In the genomic region with DNA sequence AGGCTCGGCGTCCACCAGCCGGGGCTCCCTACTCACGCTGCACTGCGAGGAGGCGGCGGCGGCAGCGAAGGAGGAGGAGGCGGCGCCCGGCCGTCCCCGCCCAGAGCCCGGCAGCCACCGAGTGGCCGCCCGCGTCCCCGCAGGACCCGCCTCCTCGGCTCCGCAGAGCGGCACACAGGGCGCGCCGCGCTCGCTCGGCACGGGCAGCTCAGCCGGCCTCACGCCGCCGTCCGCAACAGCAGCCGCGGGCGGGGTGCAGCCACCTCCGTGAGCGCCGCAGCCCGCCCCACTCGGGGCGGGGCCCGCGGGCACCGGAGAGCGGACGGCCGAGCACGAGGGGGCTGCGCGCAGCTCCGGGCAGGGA, we compare ENCODE assay signal across 8 cellular contexts. TPM values are rescaled to one million over a fixed set of nuclear protein-coding genes. Genes with fewer than 3 reads are reported as not detected.
DNase-seq lines count a peak whose midpoint lies in the region; ATAC-seq, FAIRE-seq and TF ChIP-seq lines count a peak whose summit lies in the region.

A gene (minus strand): TSS at position 46 of the 364 bp plus-strand sequence. CDS start 52,952 bp downstream, outside the sequence.

- H3K4me1 Mint-ChIP-seq in activated naive CD8-positive, alpha-beta T cell (ENCODE audit: low read depth), result peaks cover 44% of the 10 kb centered on the region
- H3K4me1 Mint-ChIP-seq in glutamatergic neuron (ENCODE audit: low read depth, unreplicated experiment), result peaks cover 13% of the 10 kb centered on the region

- H3K27me3 ChIP-seq in H7 (ENCODE audit: control insufficient read depth, insufficient read depth, low read length) (peaks cover 33% of the 10 kb centered on the region), MG63 (no peaks in the 10 kb centered on the region), pancreas (no peaks in the 10 kb centered on the region), tibial artery (no peaks in the 10 kb centered on the region)

- peak within 1 kb of the TSS; percentile 92 for H3K4me3 Mint-ChIP-seq in activated naive CD8-positive, alpha-beta T cell
- peak within 1 kb of the TSS; percentile 99 for H3K4me3 Mint-ChIP-seq in glutamatergic neuron (ENCODE audit: unreplicated experiment)

- H3K9me3 ChIP-seq in MG63 (no peaks in the 10 kb centered on the region), pancreas (no peaks in the 10 kb centered on the region), tibial artery (no peaks in the 10 kb centered on the region)

- WGBS in pancreas, 2 donors, result 0 to 1% methylated on average over 33 to 55 of the region's 55 CpGs

- H3K4me1 ChIP-seq in pancreas, result peaks cover under 1 to 14% (median 2%) of the 10 kb centered on the region in 3 donors
- H3K4me1 ChIP-seq in tibial artery, result peaks cover 0 to 20% (median 5%) of the 10 kb centered on the region in 4 donors

- no peaks in the 10 kb centered on the region for H3K36me3 Mint-ChIP-seq in activated naive CD8-positive, alpha-beta T cell
- H3K36me3 Mint-ChIP-seq in glutamatergic neuron (ENCODE audit: unreplicated experiment), result peaks cover 5% of the 10 kb centered on the region

- intact Hi-C loops in pancreas (cut with DNase I) (no loop called here), tibial artery (cut with DNase I; ENCODE audit: low total_unique reads) (no loop called here)

- TF ChIP-seq CTCF in glutamatergic neuron (IDR thresholded peaks at IDR 0.05; ENCODE audit: partially characterized antibody, unreplicated experiment), result no peak
- TF ChIP-seq CTCF in pancreas (IDR thresholded peaks at IDR 0.05), result no peak
- TF ChIP-seq CTCF in tibial artery (IDR thresholded peaks at IDR 0.05), result peak in 1 of 2 experiments; percentile 17

- peak within 1 kb of the TSS; percentile 94 for H3K4me3 ChIP-seq in H7 (ENCODE audit: insufficient read depth, low read depth, low read length)
- H3K4me3 ChIP-seq in MG63, result peak within 1 kb of the TSS; percentile 89
- peak within 1 kb of the TSS; percentile 68 to 96 (median 82) for H3K4me3 ChIP-seq in pancreas
- peak within 1 kb of the TSS; percentile 71 to 91 for H3K4me3 ChIP-seq in tibial artery

- FAIRE-seq in pancreas (lab: Jason Lieb, UNC), result no peak

- ATAC-seq in pancreas, result peak; percentile 71 to 81 (median 77)

- H3K27ac Mint-ChIP-seq in activated naive CD8-positive, alpha-beta T cell, result peak within 1 kb of the TSS; percentile 90
- peak within 1 kb of the TSS; percentile 95 for H3K27ac Mint-ChIP-seq in glutamatergic neuron (ENCODE audit: unreplicated experiment)

- no peaks in the 10 kb centered on the region for H3K9me3 Mint-ChIP-seq in activated naive CD8-positive, alpha-beta T cell (ENCODE audit: low read depth)
- H3K9me3 Mint-ChIP-seq in glutamatergic neuron (ENCODE audit: unreplicated experiment), result peaks cover 21% of the 10 kb centered on the region

- DNase-seq in GF-D8 (lab: John Stamatoyannopoulos, UW) (peak; percentile 60), H7 (peak; percentile 88), MG63 (peak; percentile 89), SKM-1 (lab: John Stamatoyannopoulos, UW; ENCODE audit: unreplicated experiment) (peak; percentile 38), glutamatergic neuron (peak; percentile 91), pancreas (peak; percentile 86 to 94 (median 90)), tibial artery (peak; percentile 81 to 93)

- H3K27ac ChIP-seq in pancreas (peak within 1 kb of the TSS; percentile 97 to 99 (median 98)), tibial artery (peak within 1 kb of the TSS; percentile 93 to 95)

- H3K36me3 ChIP-seq in H7 (replicated peaks; ENCODE audit: control insufficient read depth, insufficient read depth, low read length), result no peaks in the 10 kb centered on the region
- H3K36me3 ChIP-seq in MG63, result no peaks in the 10 kb centered on the region
- H3K36me3 ChIP-seq in pancreas, result no peaks in the 10 kb centered on the region
- no peaks in the 10 kb centered on the region for H3K36me3 ChIP-seq in tibial artery

- no peaks in the 10 kb centered on the region for H3K27me3 Mint-ChIP-seq in activated naive CD8-positive, alpha-beta T cell
- H3K27me3 Mint-ChIP-seq in glutamatergic neuron (ENCODE audit: unreplicated experiment), result peaks cover 8% of the 10 kb centered on the region

RNA-seq across cellular contexts. Expression of the gene that starts here (rescaled TPM):
- 20.6 and 22.2 TPM in 2 replicates for total RNA-seq in H7 (2014; rRNA removed; shearing (Covaris generic))
- total RNA-seq in MG63 (2014; rRNA removed; shearing (Covaris generic); ENCODE audit: low replicate concordance), result 14.3 and 22.4 TPM in 2 replicates
- total RNA-seq in glutamatergic neuron (ENCODE audit: unreplicated experiment), result 61.2 TPM
- 10 to 100 TPM; 11.4 to 22.4 (median 15.8) TPM for total RNA-seq in pancreas
- 10 to 100 TPM in 1 of 2 donors, 1 to 10 TPM in 1; 4.3 to 12.9 TPM for polyA plus RNA-seq in pancreas

Comparison
In these comparisons a context has a peak if more than half of its experiments do, and no peak if none do; other contexts are left out.
1. Peak in every context shown above with its lines: DNase-seq, ATAC-seq, H3K4me3 ChIP-seq and H3K27ac ChIP-seq.
2. DNase-seq: peak in every context shown above with its lines; median percentile 91 in glutamatergic neuron; 90 in pancreas; 89 in MG63; 88 in H7; 87 in tibial artery; 60 in GF-D8; 38 in SKM-1.